In the genomic region with DNA sequence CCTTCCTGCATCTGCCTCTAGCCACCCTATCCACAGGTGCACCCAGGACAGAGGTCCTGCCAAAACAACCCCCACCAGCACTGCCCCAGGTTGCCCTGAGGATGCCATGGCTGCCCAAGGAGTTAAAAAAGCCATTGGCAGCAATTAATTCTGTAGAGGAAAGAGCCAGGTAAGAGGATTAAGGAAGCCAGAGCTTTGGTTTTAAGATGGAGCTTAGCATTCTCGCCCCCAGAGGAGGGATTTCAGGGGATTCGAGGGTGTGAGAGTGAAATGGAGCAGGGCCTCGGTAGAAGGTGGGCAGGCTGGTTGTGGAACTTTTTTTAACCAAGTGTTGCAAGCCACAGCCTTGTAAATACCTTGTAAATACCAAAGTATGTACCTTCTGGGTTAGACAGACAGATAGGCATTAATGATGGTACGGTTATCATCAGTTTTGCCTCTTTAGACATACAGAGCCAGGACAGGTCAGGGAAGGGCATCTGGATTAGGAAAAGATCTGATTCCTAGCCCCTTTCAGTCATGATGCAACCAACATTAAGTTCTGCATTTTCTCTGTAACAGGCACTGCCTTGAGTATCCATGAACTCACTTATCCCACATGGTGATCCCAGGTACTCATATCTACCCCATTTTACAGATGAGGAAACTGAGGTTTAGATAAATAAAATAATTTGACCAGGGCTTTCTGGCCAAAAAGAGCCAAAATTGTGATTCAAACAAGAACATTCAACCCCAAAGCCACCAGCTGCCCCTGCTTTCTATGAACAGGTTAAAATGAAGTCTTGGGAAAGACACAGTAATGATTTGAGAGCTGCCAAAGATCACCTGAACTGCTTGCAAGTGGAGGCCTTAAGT, we compare ENCODE assay signal across 23 cellular contexts.
"Had no signal": no experiment of that assay in that cellular context is flagged by ENCODE, and none has a peak within 500 bp of the region (broad histone marks: within the 10 kb centered on the region; RNA-seq: fewer than 3 reads in every experiment).

No MANE protein-coding gene starts in this region.

- H3K9me3 ChIP-seq: body of pancreas, colonic mucosa, lower lobe of right lung, neutrophil, pancreas, thyroid gland had no signal

- H3K4me1 ChIP-seq: colonic mucosa had no signal

- H3K36me3 ChIP-seq: colonic mucosa, neutrophil had no signal

- ATAC-seq: activated CD4-positive, alpha-beta T cell treated with anti-CD3 and anti-CD28 coated beads for 36 hours; body of pancreas; foreskin keratinocyte; left colon; lower lobe of right lung; naive thymus-derived CD8-positive, alpha-beta T cell; pancreas; WTC11 had no signal

- FAIRE-seq: islet of Langerhans, pancreas, TTC549 had no signal

- DNase-seq: activated CD4-positive, alpha-beta T cell treated with anti-CD3 and anti-CD28 coated beads for 36 hours; activated CD4-positive, alpha-beta T cell treated with anti-CD3 and anti-CD28 coated beads, Interleukin-2, amount 50 U/mL, for 48 hours; activated T-cell treated with anti-CD3 and anti-CD28 coated beads for 4 hours; amniotic stem cell; body of pancreas; colonic mucosa; endodermal cell; foreskin keratinocyte; hippocampal formation; left colon; lower lobe of right lung; naive thymus-derived CD8-positive, alpha-beta T cell; stimulated activated naive CD4-positive, alpha-beta T cell treated with Interleukin-2 at 50 U/mL for 16 hours; thyroid gland had no signal

- H3K4me3 Mint-ChIP-seq: activated CD4-positive, alpha-beta T cell treated with anti-CD3 and anti-CD28 coated beads for 36 hours; activated naive CD8-positive, alpha-beta T cell; activated T-helper 1 cell treated with anti-CD3 and anti-CD28 coated beads, Interleukin-12 subunit alpha, Interleukin-12 subunit beta, Interleukin-2, Interleukin-4 antibody, amounts not matched to agents 30 ng/mL and 10 ng/mL and 1 ng/mL, durations not matched to agents 14 hours and 24 hours and 36 hours; central memory CD8-positive, alpha-beta T cell; endodermal cell; naive thymus-derived CD8-positive, alpha-beta T cell; WTC11 had no signal

- H3K27me3 ChIP-seq: body of pancreas, colonic mucosa, foreskin keratinocyte, neutrophil, pancreas, thyroid gland had no signal

- H3K4me1 Mint-ChIP-seq: activated CD4-positive, alpha-beta T cell treated with anti-CD3 and anti-CD28 coated beads for 36 hours; central memory CD8-positive, alpha-beta T cell had no signal

- H3K4me3 ChIP-seq: body of pancreas, colonic mucosa, lower lobe of right lung, pancreas, thyroid gland had no signal

- H3K27ac Mint-ChIP-seq: activated CD4-positive, alpha-beta T cell treated with anti-CD3 and anti-CD28 coated beads for 36 hours; activated naive CD8-positive, alpha-beta T cell; activated T-helper 1 cell treated with anti-CD3 and anti-CD28 coated beads, Interleukin-12 subunit alpha, Interleukin-12 subunit beta, Interleukin-2, Interleukin-4 antibody, amounts not matched to agents 30 ng/mL and 10 ng/mL and 1 ng/mL, durations not matched to agents 14 hours and 24 hours and 36 hours; endodermal cell; WTC11 had no signal

- H3K27ac ChIP-seq: body of pancreas, colonic mucosa, epithelial cell of prostate, foreskin keratinocyte, lower lobe of right lung, neutrophil, pancreas, thyroid gland had no signal

- H3K36me3 Mint-ChIP-seq: activated naive CD8-positive, alpha-beta T cell; WTC11 had no signal

- H3K27me3 Mint-ChIP-seq: activated CD4-positive, alpha-beta T cell treated with anti-CD3 and anti-CD28 coated beads for 36 hours; activated naive CD8-positive, alpha-beta T cell; central memory CD8-positive, alpha-beta T cell; naive thymus-derived CD8-positive, alpha-beta T cell had no signal

- H3K9me3 Mint-ChIP-seq: activated T-helper 1 cell treated with anti-CD3 and anti-CD28 coated beads, Interleukin-12 subunit alpha, Interleukin-12 subunit beta, Interleukin-2, Interleukin-4 antibody, amounts not matched to agents 30 ng/mL and 10 ng/mL and 1 ng/mL, durations not matched to agents 14 hours and 24 hours and 36 hours; central memory CD8-positive, alpha-beta T cell; endodermal cell; naive thymus-derived CD8-positive, alpha-beta T cell; WTC11 had no signal
